ENCODE assay signal across 8 cellular contexts in the genomic region with DNA sequence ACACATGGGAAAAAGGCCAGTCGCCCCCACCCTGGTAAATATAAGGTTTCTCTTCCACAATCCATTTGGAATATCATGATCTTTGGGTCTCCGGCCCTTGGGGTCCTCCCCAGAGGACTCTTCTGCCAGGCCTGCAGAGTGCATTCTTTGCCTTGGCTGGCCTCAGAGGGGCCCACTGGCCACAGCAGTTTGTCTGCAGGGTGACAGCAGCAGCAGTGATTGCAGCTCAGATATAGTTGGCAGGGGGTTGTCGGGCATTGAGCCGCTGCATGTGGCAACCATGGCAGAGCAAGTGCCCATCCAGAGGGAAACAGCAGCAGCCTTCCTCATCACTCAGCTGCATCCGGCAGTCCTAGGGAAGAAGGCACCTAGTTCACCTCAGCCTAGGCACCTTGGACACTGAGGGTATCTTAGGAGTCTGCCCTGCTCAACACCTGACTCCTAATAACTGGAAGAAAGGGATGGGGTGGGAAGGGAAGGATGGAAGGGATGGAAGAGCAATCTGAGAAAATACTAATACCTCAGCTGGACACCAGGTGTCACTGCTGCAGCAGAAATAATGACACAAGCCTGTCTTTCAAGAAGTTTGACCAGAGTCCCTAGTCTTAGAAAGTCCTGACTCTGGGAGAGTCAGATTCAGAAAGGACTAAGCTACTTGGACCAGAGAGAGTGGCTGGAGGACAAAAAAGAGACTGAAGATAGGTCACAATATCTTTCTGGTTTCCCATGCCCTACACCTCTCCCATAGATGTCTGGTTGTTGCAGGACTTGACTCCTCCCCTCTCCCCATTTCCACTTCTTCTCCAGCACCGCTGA. TPM values are rescaled to one million over a fixed set of nuclear protein-coding genes. Genes with fewer than 3 reads are reported as not detected.
DNase-seq lines count a peak whose midpoint lies in the region; ATAC-seq and TF ChIP-seq lines count a peak whose summit lies in the region.

No MANE protein-coding gene starts in this region.

- H3K27me3 Mint-ChIP-seq in WTC11 (ENCODE audit: low read depth) (no peaks in the 10 kb centered on the region), naive B cell (peaks cover 7 to 24% (median 16%) of the 10 kb centered on the region in 3 donors)

- H3K9me3 Mint-ChIP-seq in WTC11 (no peaks in the 10 kb centered on the region), naive B cell (no peaks in the 10 kb centered on the region)

- ATAC-seq in WTC11, result peak; percentile 16
- ATAC-seq in naive B cell (ENCODE audit: low read depth in 2 of 2), result peak; percentile 34 to 60
- ATAC-seq in GM19324 (IDR thresholded peaks at IDR 0.05; ENCODE audit: low FRiP score, unreplicated experiment), result no peak

- H3K4me3 Mint-ChIP-seq in WTC11 (no peak overlapping the region), naive B cell (no peak overlapping the region)

- peaks cover 27% of the 10 kb centered on the region for H3K4me1 Mint-ChIP-seq in WTC11
- peaks cover 0 to 3% (median 2%) of the 10 kb centered on the region in 3 donors for H3K4me1 Mint-ChIP-seq in naive B cell

- H3K27ac Mint-ChIP-seq in WTC11 (peak overlapping the region; percentile 17), naive B cell (peak overlapping the region in 2 of 6 donors; percentile 24 to 29)

- TF ChIP-seq CTCF in LNCAP (IDR thresholded peaks at IDR 0.05) (peak; percentile 74), WTC11 (IDR thresholded peaks at IDR 0.05) (peak; percentile 51)

- TF ChIP-seq POLR2A in erythroblast (IDR thresholded peaks at IDR 0.05; ENCODE audit: low read length), result no peak

- CTCF ChIA-PET in WTC11 (lab: Charles Lee), result interaction anchor here (0.6 to 4.1 kb wide), 20 partner anchors 9 to 122 kb away, joined by 3 to 51 read pairs (median 6); partner anchors contain the start of genes ACIN1, AJUBA, C14orf119 and CDH24

- H3K36me3 Mint-ChIP-seq in WTC11 (peaks cover 64% of the 10 kb centered on the region), naive B cell (no peaks in the 10 kb centered on the region)

- POLR2A ChIA-PET in WTC11 (lab: Charles Lee), result interaction anchor here (0.5 to 2.2 kb wide), 6 partner anchors 9 to 974 kb away, joined by 3 to 11 read pairs (median 3); partner anchors contain the start of genes AJUBA and HAUS4

- DNase-seq in SKM-1 treated with dmso at 0.1 percent for 144 hours (lab: John Stamatoyannopoulos, UW; ENCODE audit: unreplicated experiment) (peak; percentile 11), SKM-1 (lab: John Stamatoyannopoulos, UW; ENCODE audit: unreplicated experiment) (no peak), WTC11 (ENCODE audit: low spot score) (peak; percentile 50), erythroblast (lab: John Stamatoyannopoulos, UW) (peak; percentile 56 to 76), naive B cell (peak; percentile 33), mesenteric fat pad (ENCODE audit: low spot score) (no peak)

TF ChIP-seq in WTC11, 78 proteins besides CTCF, POLR2A, EP300 and RAD21:
- TF ChIP-seq E2F4 (CRISPR knock-in tag; IDR thresholded peaks at IDR 0.05; ENCODE audit: borderline replicate concordance, low read depth) (no peak), GABPB1 (CRISPR knock-in tag; IDR thresholded peaks at IDR 0.05) (peak; percentile 32; the same call in 1 of the 2 replicates)

RNA-seq across cellular contexts. Expression of gene AJUBA, which starts 8.9 kb away (rescaled TPM):
- 28.8 to 35.8 TPM (median 33.8 TPM) in 3 replicates for total RNA-seq in WTC11 (2021)
- polyA plus RNA-seq in naive B cell (ENCODE audit: low read depth in 6 of 6), result under 1 TPM in 2 of 6 donors, not detected in 4; 0.22 to 0.33 TPM
- 6.0 TPM for total RNA-seq in mesenteric fat pad

RNA-seq across cellular contexts. Expression of gene HAUS4, which starts 16.5 kb away (rescaled TPM):
- total RNA-seq in WTC11 (2021) (52.4 to 57.6 TPM (median 53.5 TPM) in 3 replicates), mesenteric fat pad (20.8 TPM)
- polyA plus RNA-seq in naive B cell (ENCODE audit: low read depth in 6 of 6), result 10 to 100 TPM; 14.8 to 37.6 (median 28.4) TPM

RNA-seq across cellular contexts. Expression of gene C14orf93, which starts 36.5 kb away (rescaled TPM):
- total RNA-seq in WTC11 (2021), result 8.1 to 12.8 TPM (median 11.9 TPM) in 3 replicates
- polyA plus RNA-seq in naive B cell (ENCODE audit: low read depth in 6 of 6), result 10 to 100 TPM in 4 of 6 donors, 1 to 10 TPM in 2; 6.8 to 15.4 (median 11.6) TPM
- total RNA-seq in mesenteric fat pad, result 4.9 TPM

RNA-seq across cellular contexts. Expression of gene PRMT5, which starts 44.2 kb away (rescaled TPM):
- total RNA-seq in WTC11 (2021) (119 to 124 TPM (median 123 TPM) in 3 replicates), mesenteric fat pad (54.8 TPM)
- polyA plus RNA-seq in naive B cell (ENCODE audit: low read depth in 6 of 6), result 10 to 100 TPM; 43.7 to 67.6 (median 49.9) TPM

RNA-seq across cellular contexts. Expression of gene RBM23, which starts 54.5 kb away (rescaled TPM):
- total RNA-seq in WTC11 (2021) (42.4 to 49.4 TPM (median 47.4 TPM) in 3 replicates), mesenteric fat pad (53.8 TPM)
- 100 to 1,000 TPM in 1 of 6 donors, 10 to 100 TPM in 5; 67.8 to 123 (median 68.8) TPM for polyA plus RNA-seq in naive B cell (ENCODE audit: low read depth in 6 of 6)

Comparison
In these comparisons a context has a peak if more than half of its experiments do, and no peak if none do; other contexts are left out.
1. DNase-seq: peak in SKM-1 treated with dmso at 0.1 percent for 144 hours (single experiment), WTC11 (single experiment), erythroblast (2 of 2) and naive B cell (single experiment); none in SKM-1 (single experiment) and mesenteric fat pad (single experiment).